Comparison of ENCODE assay signal across 11 cellular contexts in the genomic region with DNA sequence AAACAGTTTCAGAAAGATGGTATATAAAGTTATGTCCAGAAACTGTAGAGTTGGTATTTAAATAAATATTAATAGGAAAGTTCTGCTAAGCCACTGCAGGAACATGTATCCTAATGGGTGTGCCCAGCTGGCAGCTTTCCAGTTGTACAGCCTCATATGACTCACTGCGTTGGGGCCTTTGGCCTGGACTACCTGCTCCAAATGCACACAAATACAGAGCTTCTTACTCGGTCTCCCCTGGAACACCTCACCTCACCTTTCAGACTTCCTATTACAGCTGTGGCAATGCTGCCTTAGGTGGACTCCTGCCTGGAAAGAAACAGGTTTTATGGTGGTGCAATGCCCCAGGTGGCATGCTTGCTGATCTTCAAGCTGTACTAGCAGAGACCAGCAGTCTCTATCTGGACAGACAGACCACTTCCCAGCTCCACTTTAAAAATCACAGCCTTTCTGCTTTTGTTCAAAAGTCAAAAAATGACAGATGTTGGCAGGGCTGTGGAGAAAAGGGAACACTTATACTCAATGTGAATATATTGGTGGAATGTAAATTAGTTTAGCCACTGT.
DNase-seq lines count a peak whose midpoint lies in the region; ATAC-seq and TF ChIP-seq lines count a peak whose summit lies in the region.
"Had no signal": no experiment of that assay in that cellular context is flagged by ENCODE, and none has a peak within 500 bp of the region (broad histone marks: within the 10 kb centered on the region; RNA-seq: fewer than 3 reads in every experiment).

No MANE protein-coding gene starts in this region.

- DNase-seq in H4 (ENCODE audit: low spot score) (peak; percentile 64), Peyer's patch (peak in 2 of 3 donors; percentile 90 to 94), epithelial cell of proximal tubule (ENCODE audit: low read depth) (peak; percentile 31), omental fat pad (ENCODE audit: low spot score) (peak; percentile 58), head of caudate nucleus (no peak), NCI-H146 treated with DMSO at 0.1 percent for 48 hours (lab: John Stamatoyannopoulos, UW; ENCODE audit: unreplicated experiment) (no peak)
- no peak for DNase-seq in stimulated activated effector memory CD8-positive, alpha-beta T cell treated with anti-CD3 and anti-CD28 coated beads, Interleukin-12 subunit alpha, Interleukin-12 subunit beta, amount 100 ng/mL, for 72 hours (ENCODE audit: low spot score in 2 of 2)
- DNase-seq: activated T-cell treated with anti-CD3 and anti-CD28 coated beads, Interleukin-2, amount 50 U/mL, for 24 hours; occipital lobe had no signal

- no peaks in the 10 kb centered on the region for H3K9me3 ChIP-seq in Peyer's patch
- H3K9me3 ChIP-seq: SJSA1 had no signal

- no peaks in the 10 kb centered on the region for H3K36me3 Mint-ChIP-seq in stimulated activated effector memory CD8-positive, alpha-beta T cell treated with anti-CD3 and anti-CD28 coated beads, Interleukin-12 subunit alpha, Interleukin-12 subunit beta, amount 100 ng/mL, for 72 hours

- H3K27me3 ChIP-seq in Peyer's patch: no peaks in the 10 kb centered on the region

- intact Hi-C loops in head of caudate nucleus (cut with DNase I): no loop called here

- peak in 2 of 6 experiments; percentile 13 to 16 for TF ChIP-seq CTCF in Peyer's patch (IDR thresholded peaks at IDR 0.05)
- no peak for TF ChIP-seq CTCF in epithelial cell of proximal tubule (conservative IDR thresholded peaks at IDR 0.05; ENCODE audit: low read depth, low read length)
- no peak for TF ChIP-seq CTCF in omental fat pad (IDR thresholded peaks at IDR 0.05)

- ATAC-seq in omental fat pad (ENCODE audit: low FRiP score): peak; percentile 76
- no peak for ATAC-seq in stimulated activated effector memory CD8-positive, alpha-beta T cell treated with anti-CD3 and anti-CD28 coated beads, Interleukin-12 subunit alpha, Interleukin-12 subunit beta, amount 100 ng/mL, for 72 hours
- no peak for ATAC-seq in GM18909 (IDR thresholded peaks at IDR 0.05; ENCODE audit: poor library complexity, unreplicated experiment)

- H3K4me3 Mint-ChIP-seq in stimulated activated effector memory CD8-positive, alpha-beta T cell treated with anti-CD3 and anti-CD28 coated beads, Interleukin-12 subunit alpha, Interleukin-12 subunit beta, amount 100 ng/mL, for 72 hours: no peak overlapping the region
- H3K4me3 Mint-ChIP-seq: activated T-cell treated with anti-CD3 and anti-CD28 coated beads, Interleukin-2, amount 50 U/mL, for 24 hours had no signal

- H3K4me3 ChIP-seq in Peyer's patch (no peak overlapping the region), epithelial cell of proximal tubule (ENCODE audit: low read depth, low read length) (no peak overlapping the region)
- H3K4me3 ChIP-seq: SJSA1 had no signal

- no peaks in the 10 kb centered on the region for H3K9me3 Mint-ChIP-seq in stimulated activated effector memory CD8-positive, alpha-beta T cell treated with anti-CD3 and anti-CD28 coated beads, Interleukin-12 subunit alpha, Interleukin-12 subunit beta, amount 100 ng/mL, for 72 hours
- H3K9me3 Mint-ChIP-seq: activated T-cell treated with anti-CD3 and anti-CD28 coated beads, Interleukin-2, amount 50 U/mL, for 24 hours had no signal

- peak overlapping the region in 2 of 4 donors; percentile 50 to 61 for H3K27ac ChIP-seq in Peyer's patch
- H3K27ac ChIP-seq: SJSA1 had no signal

- no peaks in the 10 kb centered on the region for H3K36me3 ChIP-seq in Peyer's patch
- H3K36me3 ChIP-seq: SJSA1 had no signal

- TF ChIP-seq POLR2A in Peyer's patch (IDR thresholded peaks at IDR 0.05): no peak

- H3K4me1 ChIP-seq in Peyer's patch: peaks cover 0 to 5% (median 0%) of the 10 kb centered on the region in 4 donors
- H3K4me1 ChIP-seq: SJSA1 had no signal

- H3K27ac Mint-ChIP-seq in stimulated activated effector memory CD8-positive, alpha-beta T cell treated with anti-CD3 and anti-CD28 coated beads, Interleukin-12 subunit alpha, Interleukin-12 subunit beta, amount 100 ng/mL, for 72 hours: no peak overlapping the region
- H3K27ac Mint-ChIP-seq: activated T-cell treated with anti-CD3 and anti-CD28 coated beads, Interleukin-2, amount 50 U/mL, for 24 hours had no signal

- no peaks in the 10 kb centered on the region for H3K4me1 Mint-ChIP-seq in stimulated activated effector memory CD8-positive, alpha-beta T cell treated with anti-CD3 and anti-CD28 coated beads, Interleukin-12 subunit alpha, Interleukin-12 subunit beta, amount 100 ng/mL, for 72 hours

Comparison
In these comparisons a context has a peak if more than half of its experiments do, and no peak if none do; other contexts are left out.
1. DNase-seq: peak in H4 (single experiment), Peyer's patch (2 of 3), epithelial cell of proximal tubule (single experiment) and omental fat pad (single experiment); none in head of caudate nucleus (0 of 42), stimulated activated effector memory CD8-positive, alpha-beta T cell treated with anti-CD3 and anti-CD28 coated beads, Interleukin-12 subunit alpha, Interleukin-12 subunit beta, amount 100 ng/mL, for 72 hours (0 of 2) and NCI-H146 treated with DMSO at 0.1 percent for 48 hours (single experiment).